In genomic region chr6:45619994-45620471, GRCh38 we compare ENCODE assay signal across 12 cellular contexts.
A peak's percentile ranks its signal among the peaks of the same experiment; 100 is the strongest.
DNase-seq lines count a peak whose midpoint lies in the region; ATAC-seq and TF ChIP-seq lines count a peak whose summit lies in the region.
"Had no signal": no experiment of that assay in that cellular context is flagged by ENCODE, and none has a peak within 500 bp of the region (broad histone marks: within the 10 kb centered on the region; RNA-seq: fewer than 3 reads in every experiment).

No MANE protein-coding gene starts in this region.

- H2AFZ ChIP-seq in Loucy (ENCODE audit: low read length): peak overlapping the region; percentile 9; the same call in 1 of the 2 replicates

- no peak overlapping the region for H3K4me3 ChIP-seq in Loucy (ENCODE audit: low read length, poor library complexity, severe bottlenecking)
- peak overlapping the region; percentile 21 for H3K4me3 ChIP-seq in naive thymus-derived CD4-positive, alpha-beta T cell (ENCODE audit: low read length)
- no peak overlapping the region for H3K4me3 ChIP-seq in mucosa of descending colon
- H3K4me3 ChIP-seq: right lobe of liver had no signal

- H3K36me3 ChIP-seq in Loucy (ENCODE audit: insufficient read depth, low read length) (no peaks in the 10 kb centered on the region), mucosa of descending colon (ENCODE audit: low read depth) (no peaks in the 10 kb centered on the region)
- no peaks in the 10 kb centered on the region for H3K36me3 ChIP-seq in naive thymus-derived CD4-positive, alpha-beta T cell (ENCODE audit: control insufficient read depth in 2 of 3, insufficient read depth in 3 of 3, low read length in 3 of 3)
- H3K36me3 ChIP-seq: right lobe of liver had no signal

- no peak for TF ChIP-seq CTCF in Loucy (conservative IDR thresholded peaks at IDR 0.05; ENCODE audit: low read length)
- no peak for TF ChIP-seq CTCF in mucosa of descending colon (IDR thresholded peaks at IDR 0.05)

- no peaks in the 10 kb centered on the region for H3F3A ChIP-seq in Loucy (ENCODE audit: low read depth)

- no peaks in the 10 kb centered on the region for H3K27me3 Mint-ChIP-seq in naive thymus-derived CD4-positive, alpha-beta T cell

- H3K4me2 ChIP-seq in Loucy (ENCODE audit: low read depth, low read length, poor library complexity, severe bottlenecking): peak overlapping the region; percentile 29

- ATAC-seq in activated naive CD4-positive, alpha-beta T cell treated with anti-CD3 and anti-CD28 coated beads, Interleukin-2, amount 50 U/mL, for 72 hours: peak; percentile 65 to 88
- peak; percentile 40 for ATAC-seq in naive thymus-derived CD4-positive, alpha-beta T cell
- no peak for ATAC-seq in mucosa of descending colon
- ATAC-seq: Panc1, right lobe of liver had no signal

- peak; percentile 63 for DNase-seq in ELR (ENCODE audit: low read depth)
- no peak for DNase-seq in activated naive CD4-positive, alpha-beta T cell treated with anti-CD3 and anti-CD28 coated beads, Interleukin-2, amount 50 U/mL, for 72 hours (ENCODE audit: low spot score in 2 of 2)
- DNase-seq in naive thymus-derived CD4-positive, alpha-beta T cell: peak in 6 of 9 donors; percentile 4 to 37 (median 25)
- no peak for DNase-seq in hypothalamus (lab: John Stamatoyannopoulos, UW)
- DNase-seq in NCI-H2196 treated with DMSO at 0.1 percent for 48 hours (lab: John Stamatoyannopoulos, UW; ENCODE audit: unreplicated experiment): no peak
- DNase-seq in GOT3 (lab: John Stamatoyannopoulos, UW): no peak
- no peak for DNase-seq in mucosa of descending colon
- DNase-seq: activated B cell treated with CpG ODN at 0.5 μM for 24 hours, DMS79 treated with DMSO at 0.1 percent for 48 hours, right lobe of liver had no signal

- intact Hi-C loops in naive thymus-derived CD4-positive, alpha-beta T cell (cut with micrococcal nuclease): loop anchor here in 1 of 2 donors (2.0 kb wide), 1 partner anchor 33 kb away; no protein-coding TSS in a partner anchor
- intact Hi-C loops in mucosa of descending colon (cut with DNase I, micrococcal nuclease): no loop called here

- H3K27ac Mint-ChIP-seq in activated naive CD4-positive, alpha-beta T cell treated with anti-CD3 and anti-CD28 coated beads, Interleukin-2, amount 50 U/mL, for 72 hours: peak overlapping the region in 1 of 2 donors; percentile 21
- H3K27ac Mint-ChIP-seq in naive thymus-derived CD4-positive, alpha-beta T cell: peak overlapping the region; percentile 32 to 97 (median 73)
- H3K27ac Mint-ChIP-seq: activated B cell treated with CpG ODN at 0.5 μM for 24 hours had no signal

- H3K4me3 Mint-ChIP-seq in naive thymus-derived CD4-positive, alpha-beta T cell: peak overlapping the region in 9 of 10 donors; percentile 29 to 62 (median 47)
- H3K4me3 Mint-ChIP-seq: activated B cell treated with CpG ODN at 0.5 μM for 24 hours had no signal

- H3K9me3 Mint-ChIP-seq in activated naive CD4-positive, alpha-beta T cell treated with anti-CD3 and anti-CD28 coated beads, Interleukin-2, amount 50 U/mL, for 72 hours: peaks cover 0 to 11% of the 10 kb centered on the region in 2 donors
- H3K9me3 Mint-ChIP-seq in naive thymus-derived CD4-positive, alpha-beta T cell: peaks cover 0 to 7% (median 0%) of the 10 kb centered on the region in 11 donors
- H3K9me3 Mint-ChIP-seq: activated B cell treated with CpG ODN at 0.5 μM for 24 hours had no signal

- H3K9me3 ChIP-seq in Loucy (ENCODE audit: insufficient read depth, low read depth, low read length): no peaks in the 10 kb centered on the region
- no peaks in the 10 kb centered on the region for H3K9me3 ChIP-seq in naive thymus-derived CD4-positive, alpha-beta T cell (ENCODE audit: control insufficient read depth in 2 of 3, low read length in 3 of 3)
- H3K9me3 ChIP-seq in mucosa of descending colon: no peaks in the 10 kb centered on the region
- H3K9me3 ChIP-seq: right lobe of liver had no signal

- H3K4me1 ChIP-seq in Loucy (ENCODE audit: insufficient read depth, low read length, poor library complexity, severe bottlenecking) (peaks cover 14% of the 10 kb centered on the region), mucosa of descending colon (ENCODE audit: low read depth) (no peaks in the 10 kb centered on the region)
- peaks cover 6 to 12% of the 10 kb centered on the region in 2 donors for H3K4me1 ChIP-seq in naive thymus-derived CD4-positive, alpha-beta T cell (ENCODE audit: control insufficient read depth in 2 of 2, insufficient read depth in 2 of 2, low read length in 2 of 2)
- H3K4me1 ChIP-seq: right lobe of liver had no signal

- H3K27me3 ChIP-seq in Loucy (ENCODE audit: insufficient read depth, low read length, poor library complexity, severe bottlenecking): no peaks in the 10 kb centered on the region
- no peaks in the 10 kb centered on the region for H3K27me3 ChIP-seq in naive thymus-derived CD4-positive, alpha-beta T cell (ENCODE audit: control insufficient read depth in 2 of 2, insufficient read depth in 2 of 2, low read length in 2 of 2)
- H3K27me3 ChIP-seq: right lobe of liver had no signal

- POLR2A ChIA-PET in naive thymus-derived CD4-positive, alpha-beta T cell (lab: Charles Lee): interaction anchor here (0.6 to 1.0 kb wide), 4 partner anchors 9 to 468 kb away, joined by 3 to 5 read pairs (median 3); no protein-coding TSS in a partner anchor

- H3K79me2 ChIP-seq in Loucy (ENCODE audit: insufficient read depth, low read length): no peaks in the 10 kb centered on the region

- no peaks in the 10 kb centered on the region for H4K20me1 ChIP-seq in Loucy (ENCODE audit: insufficient read depth, low read length, poor library complexity, severe bottlenecking)

- no peak overlapping the region for H3K9ac ChIP-seq in Loucy (ENCODE audit: low read depth, low read length, poor library complexity, severe bottlenecking)

- H3K9me2 ChIP-seq in Loucy (replicated peaks; ENCODE audit: low read depth, low read length): no peaks in the 10 kb centered on the region

- CTCF ChIA-PET in naive thymus-derived CD4-positive, alpha-beta T cell (lab: Charles Lee): no interaction called here

- peak overlapping the region; percentile 18 for H3K27ac ChIP-seq in naive thymus-derived CD4-positive, alpha-beta T cell (ENCODE audit: low read depth, low read length)
- H3K27ac ChIP-seq: right lobe of liver had no signal

- peaks cover 4 to 13% of the 10 kb centered on the region in 2 donors for H3K36me3 Mint-ChIP-seq in activated naive CD4-positive, alpha-beta T cell treated with anti-CD3 and anti-CD28 coated beads, Interleukin-2, amount 50 U/mL, for 72 hours
- peaks cover 0 to 20% (median 0%) of the 10 kb centered on the region in 5 donors for H3K36me3 Mint-ChIP-seq in naive thymus-derived CD4-positive, alpha-beta T cell

- peaks cover 12 to 35% (median 17%) of the 10 kb centered on the region in 7 donors for H3K4me1 Mint-ChIP-seq in naive thymus-derived CD4-positive, alpha-beta T cell

Comparison
In these comparisons a context has a peak if more than half of its experiments do, and no peak if none do; other contexts are left out.
1. DNase-seq: peak in ELR (single experiment) and naive thymus-derived CD4-positive, alpha-beta T cell (6 of 9); none in activated naive CD4-positive, alpha-beta T cell treated with anti-CD3 and anti-CD28 coated beads, Interleukin-2, amount 50 U/mL, for 72 hours (0 of 2), hypothalamus (0 of 51), NCI-H2196 treated with DMSO at 0.1 percent for 48 hours (single experiment), GOT3 (single experiment) and mucosa of descending colon (0 of 3).